24 cellular contexts compared by ENCODE assay signal in the genomic region with DNA sequence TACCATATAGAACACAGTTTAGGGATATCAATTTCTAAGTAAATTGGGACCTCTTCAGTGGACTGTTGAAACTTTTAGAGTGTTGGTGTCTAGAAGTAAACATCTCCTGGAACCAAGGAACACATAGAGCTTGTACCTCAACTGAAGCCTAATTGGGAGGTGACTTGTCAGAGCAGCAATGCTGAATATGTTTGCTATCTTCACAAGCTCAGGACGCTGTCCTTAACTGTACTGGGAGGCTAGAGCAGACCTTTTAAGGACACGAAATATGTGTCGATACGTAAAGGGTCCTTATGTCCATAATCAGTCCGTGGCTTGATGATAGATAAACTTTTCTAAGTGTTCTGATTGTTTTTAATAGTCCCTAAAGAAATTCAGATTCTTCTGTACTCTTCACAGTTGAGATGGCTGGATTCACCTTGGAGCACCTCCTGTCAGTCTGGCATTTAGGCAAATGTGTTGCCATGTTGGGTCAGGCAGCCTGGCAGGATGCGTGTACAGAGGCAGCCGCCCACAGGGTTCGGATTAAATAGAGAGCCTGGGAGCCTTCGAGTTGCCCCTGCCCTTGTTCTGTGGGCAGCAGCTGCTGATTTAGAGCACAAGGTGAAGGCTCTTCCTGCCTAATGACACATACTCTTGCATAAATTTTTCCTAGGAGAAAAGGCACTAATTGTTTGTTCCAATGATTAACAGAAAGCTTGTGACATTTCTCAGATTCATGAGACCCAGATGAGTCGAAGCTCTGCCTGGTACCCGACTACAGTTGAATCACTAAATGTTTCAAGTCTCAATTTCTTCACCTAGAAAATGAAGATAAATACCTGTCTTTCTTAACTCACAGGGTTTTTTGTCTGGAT. TPM values are rescaled to one million over a fixed set of nuclear protein-coding genes. Genes with fewer than 3 reads are reported as not detected.
DNase-seq lines count a peak whose midpoint lies in the region.
"Had no signal": no experiment of that assay in that cellular context is flagged by ENCODE, and none has a peak within 500 bp of the region (broad histone marks: within the 10 kb centered on the region; RNA-seq: fewer than 3 reads in every experiment).

No MANE protein-coding gene starts in this region.

- H3K4me3 ChIP-seq in stomach smooth muscle (ENCODE audit: low read length in 2 of 2), result no peak overlapping the region
- H3K4me3 ChIP-seq: adrenal gland; BLaER1 treated with 17β-estradiol and CSF1 and Interleukin-3, amounts not matched to agents 10 nM and 100 nM; body of pancreas; prostate gland had no signal

- H3K27me3 ChIP-seq in stomach smooth muscle (ENCODE audit: control insufficient read depth in 1 of 2, insufficient read depth in 2 of 2, low read length in 2 of 2), result peaks cover 2 to 30% of the 10 kb centered on the region in 2 donors
- H3K27me3 ChIP-seq: BLaER1 treated with 17β-estradiol and CSF1 and Interleukin-3, amounts not matched to agents 10 nM and 100 nM; body of pancreas had no signal

- H3K9ac ChIP-seq in stomach smooth muscle (ENCODE audit: low read length in 2 of 2), result no peak overlapping the region
- H3K9ac ChIP-seq: BLaER1 treated with 17β-estradiol and CSF1 and Interleukin-3, amounts not matched to agents 10 nM and 100 nM; KMS-11 had no signal

- H3K4me1 ChIP-seq in stomach smooth muscle (ENCODE audit: control insufficient read depth, insufficient read depth, low read length), result peaks cover 15% of the 10 kb centered on the region
- H3K4me1 ChIP-seq: BLaER1 treated with 17β-estradiol and CSF1 and Interleukin-3, amounts not matched to agents 10 nM and 100 nM; prostate gland had no signal

- H3K27ac ChIP-seq in caudate nucleus (ENCODE audit: low read depth, low read length) (peak overlapping the region; percentile 49), stomach smooth muscle (ENCODE audit: low read length) (peak overlapping the region; percentile 31)
- H3K27ac ChIP-seq: adrenal gland; BLaER1 treated with 17β-estradiol and CSF1 and Interleukin-3, amounts not matched to agents 10 nM and 100 nM; body of pancreas; KMS-11; neutrophil; prostate gland had no signal

- DNase-seq in stimulated activated CD4-positive, alpha-beta T cell treated with anti-CD3 and anti-CD28 coated beads, Interleukin-15, amount 100 ng/mL, for 24 hours, result peak; percentile 10
- DNase-seq in stimulated activated CD4-positive, alpha-beta T cell treated with anti-CD3 and anti-CD28 coated beads, Interleukin-2, amount 100 ng/mL, for 24 hours, result no peak
- peak in 3 of 61 donors; percentile 19 to 51 (median 46) for DNase-seq in caudate nucleus (lab: John Stamatoyannopoulos, UW)
- DNase-seq in kidney glomerular epithelial cell (lab: John Stamatoyannopoulos, UW), result peak; percentile 22
- no peak for DNase-seq in NCI-H146 (lab: John Stamatoyannopoulos, UW)
- DNase-seq in HT-29 (ENCODE audit: low spot score), result no peak
- no peak for DNase-seq in iPS-NIHi11 (ENCODE audit: low spot score)
- DNase-seq: activated CD4-positive, alpha-beta T cell treated with anti-CD3 and anti-CD28 coated beads, Interleukin-2, amount 50 U/mL, for 1 hour; activated naive CD4-positive, alpha-beta T cell; activated T-cell treated with anti-CD3 and anti-CD28 coated beads, Interleukin-2, amount 50 U/mL, for 72 hours; adrenal gland; body of pancreas; Calu3; mesendoderm; NCI-H1417; NCI-H345; stimulated activated CD4-positive, alpha-beta T cell treated with anti-CD3 and anti-CD28 coated beads, Interleukin-2, amount 100 ng/mL, for 48 hours had no signal

- H3K36me3 ChIP-seq in stomach smooth muscle (ENCODE audit: control insufficient read depth in 2 of 2, insufficient read depth in 2 of 2, low read length in 2 of 2), result no peaks in the 10 kb centered on the region
- H3K36me3 ChIP-seq: adrenal gland; BLaER1 treated with 17β-estradiol and CSF1 and Interleukin-3, amounts not matched to agents 10 nM and 100 nM; neutrophil; prostate gland had no signal

- no peaks in the 10 kb centered on the region for H3K9me3 ChIP-seq in stomach smooth muscle (ENCODE audit: control insufficient read depth in 2 of 2, low read length in 2 of 2)
- H3K9me3 ChIP-seq: adrenal gland, body of pancreas, neutrophil, prostate gland had no signal

RNA-seq across cellular contexts. Expression of gene ACTN2, which starts 3.6 kb away (rescaled TPM):
- not detected in 2 replicates for total RNA-seq in HT-29 (2014; rRNA removed; shearing (Covaris generic))
- total RNA-seq: Calu3; OCI-LY7; T-helper 2 cell treated with Interferon-gamma antibody and Interleukin-4, amounts not matched to agents 100 ng/mL and 5 ng/mL, for 36 hours had no signal

Comparison
In these comparisons a context has a peak if more than half of its experiments do, and no peak if none do; other contexts are left out.
1. DNase-seq: peak in stimulated activated CD4-positive, alpha-beta T cell treated with anti-CD3 and anti-CD28 coated beads, Interleukin-15, amount 100 ng/mL, for 24 hours (single experiment) and kidney glomerular epithelial cell (single experiment); none in stimulated activated CD4-positive, alpha-beta T cell treated with anti-CD3 and anti-CD28 coated beads, Interleukin-2, amount 100 ng/mL, for 24 hours (0 of 2), NCI-H146 (single experiment), HT-29 (single experiment) and iPS-NIHi11 (single experiment).